Comparison of ENCODE assay signal across 8 cellular contexts in genomic region chr17:39729280-39729851, GRCh38. TPM values are rescaled to one million over a fixed set of nuclear protein-coding genes. Genes with fewer than 3 reads are reported as not detected.
A peak's percentile ranks its signal among the peaks of the same experiment; 100 is the strongest.
DNase-seq lines count a peak whose midpoint lies in the region; ATAC-seq lines count a peak whose summit lies in the region.

No MANE protein-coding gene starts in this region.

- H3K27me3 ChIP-seq in iPS-20b (ENCODE audit: insufficient read depth, low read length) (no peaks in the 10 kb centered on the region), subcutaneous abdominal adipose tissue (ENCODE audit: control insufficient read depth in 5 of 5, insufficient read depth in 4 of 5, low read length in 5 of 5) (no peaks in the 10 kb centered on the region)

- no peak overlapping the region for H3K27ac ChIP-seq in iPS-20b (ENCODE audit: low read length)
- H3K27ac ChIP-seq in subcutaneous abdominal adipose tissue (ENCODE audit: low read depth, low read length) = no peak overlapping the region

- intact Hi-C loops in activated T-helper 1 cell treated with anti-CD3 and anti-CD28 coated beads, Interleukin-12 subunit alpha, Interleukin-12 subunit beta, Interleukin-2, Interleukin-4 antibody, amounts not matched to agents 30 ng/mL and 10 ng/mL and 1 ng/mL, durations not matched to agents 14 hours and 24 hours and 36 hours (cut with micrococcal nuclease) = no loop called here
- intact Hi-C loops in left colon (cut with DNase I, micrococcal nuclease) = no loop called here

- H3K9ac ChIP-seq in iPS-20b (ENCODE audit: low read depth, low read length) (peak overlapping the region; percentile 87; the same call in 1 of the 2 replicates), subcutaneous abdominal adipose tissue (ENCODE audit: low read length in 5 of 5) (peak overlapping the region in 4 of 5 donors; percentile 52 to 84 (median 78))

- H3K36me3 Mint-ChIP-seq in T-helper 1 cell treated with Interleukin-12 subunit alpha and Interleukin-12 subunit beta and Interleukin-4 antibody, amounts not matched to agents 30 μg/mL and 1 μg/mL, for 36 hours (ENCODE audit: low read depth) = peaks cover 9% of the 10 kb centered on the region
- H3K36me3 Mint-ChIP-seq in activated T-helper 1 cell treated with anti-CD3 and anti-CD28 coated beads, Interleukin-12 subunit alpha, Interleukin-12 subunit beta, Interleukin-2, Interleukin-4 antibody, amounts not matched to agents 30 ng/mL and 10 ng/mL and 1 ng/mL, durations not matched to agents 14 hours and 24 hours and 36 hours (ENCODE audit: low read depth) = peaks cover 4% of the 10 kb centered on the region

- H3K4me3 Mint-ChIP-seq in T-helper 1 cell treated with Interleukin-12 subunit alpha and Interleukin-12 subunit beta and Interleukin-4 antibody, amounts not matched to agents 30 μg/mL and 1 μg/mL, for 36 hours = peak overlapping the region; percentile 94
- peak overlapping the region; percentile 92 for H3K4me3 Mint-ChIP-seq in activated T-helper 1 cell treated with anti-CD3 and anti-CD28 coated beads, Interleukin-12 subunit alpha, Interleukin-12 subunit beta, Interleukin-2, Interleukin-4 antibody, amounts not matched to agents 30 ng/mL and 10 ng/mL and 1 ng/mL, durations not matched to agents 14 hours and 24 hours and 36 hours

- no peak for ATAC-seq in HG02759 (IDR thresholded peaks at IDR 0.05; ENCODE audit: unreplicated experiment)
- no peak for ATAC-seq in HG03097 (IDR thresholded peaks at IDR 0.05; ENCODE audit: low FRiP score, unreplicated experiment)
- ATAC-seq in left colon = no peak

- H3K4me3 ChIP-seq in iPS-20b (ENCODE audit: low read length) (peak overlapping the region; percentile 89), subcutaneous abdominal adipose tissue (ENCODE audit: low read depth in 1 of 5, low read length in 5 of 5) (peak overlapping the region; percentile 69 to 80 (median 79))

- peaks cover 49% of the 10 kb centered on the region for H3K36me3 ChIP-seq in iPS-20b (ENCODE audit: insufficient read depth, low read depth, low read length)
- peaks cover 0 to 39% (median 32%) of the 10 kb centered on the region in 5 donors for H3K36me3 ChIP-seq in subcutaneous abdominal adipose tissue (ENCODE audit: control insufficient read depth in 5 of 5, insufficient read depth in 5 of 5, low read length in 5 of 5)

- peaks cover 7% of the 10 kb centered on the region for H3K27me3 Mint-ChIP-seq in T-helper 1 cell treated with Interleukin-12 subunit alpha and Interleukin-12 subunit beta and Interleukin-4 antibody, amounts not matched to agents 30 μg/mL and 1 μg/mL, for 36 hours (ENCODE audit: low read depth)
- peaks cover 7% of the 10 kb centered on the region for H3K27me3 Mint-ChIP-seq in activated T-helper 1 cell treated with anti-CD3 and anti-CD28 coated beads, Interleukin-12 subunit alpha, Interleukin-12 subunit beta, Interleukin-2, Interleukin-4 antibody, amounts not matched to agents 30 ng/mL and 10 ng/mL and 1 ng/mL, durations not matched to agents 14 hours and 24 hours and 36 hours (ENCODE audit: insufficient read depth)

- H3K9me3 ChIP-seq in iPS-20b (ENCODE audit: insufficient read depth, low read depth, low read length) (no peaks in the 10 kb centered on the region), subcutaneous abdominal adipose tissue (ENCODE audit: control insufficient read depth in 5 of 5, low read length in 5 of 5) (no peaks in the 10 kb centered on the region)

- H3K4me1 Mint-ChIP-seq in T-helper 1 cell treated with Interleukin-12 subunit alpha and Interleukin-12 subunit beta and Interleukin-4 antibody, amounts not matched to agents 30 μg/mL and 1 μg/mL, for 36 hours (ENCODE audit: low read depth) = peaks cover 12% of the 10 kb centered on the region
- peaks cover 11% of the 10 kb centered on the region for H3K4me1 Mint-ChIP-seq in activated T-helper 1 cell treated with anti-CD3 and anti-CD28 coated beads, Interleukin-12 subunit alpha, Interleukin-12 subunit beta, Interleukin-2, Interleukin-4 antibody, amounts not matched to agents 30 ng/mL and 10 ng/mL and 1 ng/mL, durations not matched to agents 14 hours and 24 hours and 36 hours (ENCODE audit: low read depth)

- no peak for DNase-seq in T-helper 1 cell
- DNase-seq in activated T-helper 1 cell treated with anti-CD3 and anti-CD28 coated beads, Interleukin-12 subunit alpha, Interleukin-12 subunit beta, Interleukin-2, Interleukin-4 antibody, amounts not matched to agents 30 ng/mL and 10 ng/mL and 1 ng/mL, durations not matched to agents 14 hours and 24 hours and 36 hours (ENCODE audit: low spot score) = no peak
- DNase-seq in left colon = no peak

- no peaks in the 10 kb centered on the region for H3K9me3 Mint-ChIP-seq in T-helper 1 cell treated with Interleukin-12 subunit alpha and Interleukin-12 subunit beta and Interleukin-4 antibody, amounts not matched to agents 30 μg/mL and 1 μg/mL, for 36 hours
- H3K9me3 Mint-ChIP-seq in activated T-helper 1 cell treated with anti-CD3 and anti-CD28 coated beads, Interleukin-12 subunit alpha, Interleukin-12 subunit beta, Interleukin-2, Interleukin-4 antibody, amounts not matched to agents 30 ng/mL and 10 ng/mL and 1 ng/mL, durations not matched to agents 14 hours and 24 hours and 36 hours = no peaks in the 10 kb centered on the region

- H3K27ac Mint-ChIP-seq in T-helper 1 cell treated with Interleukin-12 subunit alpha and Interleukin-12 subunit beta and Interleukin-4 antibody, amounts not matched to agents 30 μg/mL and 1 μg/mL, for 36 hours = peak overlapping the region; percentile 92
- H3K27ac Mint-ChIP-seq in activated T-helper 1 cell treated with anti-CD3 and anti-CD28 coated beads, Interleukin-12 subunit alpha, Interleukin-12 subunit beta, Interleukin-2, Interleukin-4 antibody, amounts not matched to agents 30 ng/mL and 10 ng/mL and 1 ng/mL, durations not matched to agents 14 hours and 24 hours and 36 hours = peak overlapping the region; percentile 85

- H3K4me1 ChIP-seq in iPS-20b (ENCODE audit: insufficient read depth, low read length) (0 out of 2 replicates have a peak, but pooled peaks cover 8% of the 10 kb centered on the region), subcutaneous abdominal adipose tissue (ENCODE audit: control insufficient read depth in 5 of 5, insufficient read depth in 5 of 5, low read length in 5 of 5) (peaks cover 3 to 15% (median 10%) of the 10 kb centered on the region in 5 donors)

RNA-seq across cellular contexts. Expression of gene MIEN1, which starts 1.0 kb away (rescaled TPM):
- total RNA-seq in activated T-helper 1 cell treated with anti-CD3 and anti-CD28 coated beads, Interleukin-12 subunit alpha, Interleukin-12 subunit beta, Interleukin-2, Interleukin-4 antibody, amounts not matched to agents 30 ng/mL and 10 ng/mL and 1 ng/mL, durations not matched to agents 14 hours and 24 hours and 36 hours = 33.3 and 37.1 TPM in 2 replicates
- total RNA-seq in left colon = 10 to 100 TPM; 66.5 to 85.6 TPM

RNA-seq across cellular contexts. Expression of gene GRB7, which starts 8.4 kb away (rescaled TPM):
- total RNA-seq in activated T-helper 1 cell treated with anti-CD3 and anti-CD28 coated beads, Interleukin-12 subunit alpha, Interleukin-12 subunit beta, Interleukin-2, Interleukin-4 antibody, amounts not matched to agents 30 ng/mL and 10 ng/mL and 1 ng/mL, durations not matched to agents 14 hours and 24 hours and 36 hours = 0.64 and 0.73 TPM in 2 replicates
- total RNA-seq in left colon = 10 to 100 TPM; 18.2 to 27.7 TPM

RNA-seq across cellular contexts. Expression of gene ERBB2, which starts 29.5 kb away (rescaled TPM):
- total RNA-seq in activated T-helper 1 cell treated with anti-CD3 and anti-CD28 coated beads, Interleukin-12 subunit alpha, Interleukin-12 subunit beta, Interleukin-2, Interleukin-4 antibody, amounts not matched to agents 30 ng/mL and 10 ng/mL and 1 ng/mL, durations not matched to agents 14 hours and 24 hours and 36 hours = 2.5 and 3.0 TPM in 2 replicates
- 100 to 1,000 TPM; 178 to 179 TPM for total RNA-seq in left colon

RNA-seq across cellular contexts. Expression of gene PGAP3, which starts 41.5 kb away (rescaled TPM):
- 14.4 and 16.9 TPM in 2 replicates for total RNA-seq in activated T-helper 1 cell treated with anti-CD3 and anti-CD28 coated beads, Interleukin-12 subunit alpha, Interleukin-12 subunit beta, Interleukin-2, Interleukin-4 antibody, amounts not matched to agents 30 ng/mL and 10 ng/mL and 1 ng/mL, durations not matched to agents 14 hours and 24 hours and 36 hours
- total RNA-seq in left colon = 10 to 100 TPM; 46.1 to 56.1 TPM

Comparison
In these comparisons a context has a peak if more than half of its experiments do, and no peak if none do; other contexts are left out.
1. RNA of gene GRB7, which starts 8.4 kb away (total RNA-seq): 18.2 to 27.7 TPM in left colon; 0.64 to 0.73 TPM in activated T-helper 1 cell treated with anti-CD3 and anti-CD28 coated beads, Interleukin-12 subunit alpha, Interleukin-12 subunit beta, Interleukin-2, Interleukin-4 antibody, amounts not matched to agents 30 ng/mL and 10 ng/mL and 1 ng/mL, durations not matched to agents 14 hours and 24 hours and 36 hours; every median in the first group is over 10 times any median in the second.
2. RNA of gene ERBB2, which starts 29.5 kb away (total RNA-seq): 178 to 179 TPM in left colon; 2.5 to 3.0 TPM in activated T-helper 1 cell treated with anti-CD3 and anti-CD28 coated beads, Interleukin-12 subunit alpha, Interleukin-12 subunit beta, Interleukin-2, Interleukin-4 antibody, amounts not matched to agents 30 ng/mL and 10 ng/mL and 1 ng/mL, durations not matched to agents 14 hours and 24 hours and 36 hours; every median in the first group is over 10 times any median in the second.